In the genomic region with DNA sequence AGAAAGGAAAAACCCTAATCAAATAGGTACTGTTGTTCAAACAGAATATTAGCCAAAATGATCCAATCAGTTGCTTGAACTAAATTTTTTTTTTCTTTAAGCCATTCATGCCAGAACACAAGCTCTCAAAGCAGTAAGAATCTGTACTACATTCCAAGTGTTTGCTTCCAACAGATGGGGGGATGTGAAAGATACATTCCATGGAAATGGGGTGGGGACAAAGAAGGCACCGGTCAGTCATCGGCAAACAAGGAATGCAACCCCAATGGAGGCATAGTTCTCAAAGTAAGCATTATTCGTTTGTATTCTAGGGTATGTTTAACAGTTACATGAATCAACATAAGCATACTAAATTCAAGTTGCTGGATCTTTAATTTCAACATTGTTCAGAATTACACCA, we compare ENCODE assay signal across 2 cellular contexts.
TF ChIP-seq lines count a peak whose summit lies in the region.

No MANE protein-coding gene starts in this region.

TF ChIP-seq in A549, 52 proteins besides CTCF, POLR2A, EP300 and RAD21 (continued from another document):
- TF ChIP-seq HOXB13 (CRISPR knock-in tag; IDR thresholded peaks at IDR 0.05; ENCODE audit: low read depth) (no peak), FOSL2 (IDR thresholded peaks at IDR 0.05) (no peak), FOSL2 (CRISPR knock-in tag; IDR thresholded peaks at IDR 0.05) (no peak)

TF ChIP-seq in H1, 55 proteins besides CTCF, POLR2A, EP300 and RAD21 (continued from another document):
- TF ChIP-seq TEAD4 (IDR thresholded peaks at IDR 0.05; ENCODE audit: low read depth, low read length), result peak; percentile 57
- TF ChIP-seq NRF1 (IDR thresholded peaks at IDR 0.05; ENCODE audit: low read depth, low read length), result no peak
- no peak for TF ChIP-seq SP2 (IDR thresholded peaks at IDR 0.05; ENCODE audit: low read length)
- TF ChIP-seq HDAC2 (IDR thresholded peaks at IDR 0.05; ENCODE audit: borderline replicate concordance in 1 of 2, low read depth in 2 of 2, low read length in 2 of 2), result no peak
- TF ChIP-seq CBX5 (IDR thresholded peaks at IDR 0.05; ENCODE audit: low read depth, low read length), result no peak
- no peak for TF ChIP-seq JUN (IDR thresholded peaks at IDR 0.05; ENCODE audit: low read depth, low read length)
- no peak for TF ChIP-seq SIN3A (conservative IDR thresholded peaks at IDR 0.05 in 1 of 2, IDR thresholded peaks at IDR 0.05 in 1 of 2; ENCODE audit: low read depth in 1 of 2, low read length in 2 of 2)
